Comparison of ENCODE assay signal across 1 cellular context in the genomic region with DNA sequence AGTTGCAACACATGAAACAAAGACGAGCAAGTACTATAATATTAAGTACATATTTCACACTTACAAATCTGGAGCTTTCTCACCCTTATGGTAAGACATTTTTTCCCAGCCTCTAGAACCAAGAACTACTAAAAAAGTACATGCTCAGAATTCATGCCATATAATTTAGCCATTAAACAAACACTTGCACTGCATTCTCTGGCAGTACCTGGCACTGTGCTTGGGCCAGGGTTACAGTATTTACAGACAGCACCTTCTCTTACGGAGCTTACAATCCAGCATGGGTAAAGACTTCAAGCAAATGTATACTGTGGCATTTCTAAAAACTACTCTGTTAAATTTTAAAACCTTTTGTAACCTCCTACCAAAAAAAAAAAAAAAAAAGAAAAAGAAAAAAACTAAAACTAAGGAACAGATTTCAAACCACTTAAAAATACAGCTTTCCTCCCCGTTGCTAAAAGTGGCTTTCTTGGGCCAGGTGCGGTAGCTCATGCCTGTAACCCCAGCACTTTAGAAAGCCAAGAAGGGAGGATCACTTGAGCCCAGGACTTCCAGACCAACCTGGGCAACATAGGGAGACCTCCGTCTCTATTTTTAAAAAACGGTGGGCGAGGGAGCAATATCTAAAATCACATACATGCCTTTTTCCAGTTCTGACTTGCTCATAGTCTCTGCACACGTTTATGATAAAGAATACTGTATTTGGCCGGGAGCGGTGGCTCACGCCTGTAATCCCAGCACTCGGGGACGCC.
TF ChIP-seq lines count a peak whose summit lies in the region.

No MANE protein-coding gene starts in this region.

TF ChIP-seq in GM12878, 131 proteins besides CTCF, POLR2A, EP300 and RAD21 (continued from another document):
- TF ChIP-seq ZNF207 (IDR thresholded peaks at IDR 0.05; ENCODE audit: borderline replicate concordance) (0 out of 2 replicates have a peak, but pooled peaks have one; percentile 20), SPI1 (IDR thresholded peaks at IDR 0.05; ENCODE audit: borderline replicate concordance, insufficient read depth, low read depth, low read length) (no peak), RBBP5 (conservative IDR thresholded peaks at IDR 0.05) (no peak), SRF (IDR thresholded peaks at IDR 0.05; ENCODE audit: low read depth in 2 of 2, low read length in 2 of 2) (no peak)
